Comparison of ENCODE assay signal across 25 cellular contexts in genomic region chr17:54180919-54181318, GRCh38.
"Had no signal": no experiment of that assay in that cellular context is flagged by ENCODE, and none has a peak within 500 bp of the region (broad histone marks: within the 10 kb centered on the region; RNA-seq: fewer than 3 reads in every experiment).

No MANE protein-coding gene starts in this region.

- H3K9me3 ChIP-seq: ascending aorta, thoracic aorta had no signal

- H3K36me3 Mint-ChIP-seq: activated naive CD4-positive, alpha-beta T cell treated with anti-CD3 and anti-CD28 coated beads, Interleukin-2, amount 10 ng/mL, durations not matched to agents 7 days and 5 days; activated naive CD8-positive, alpha-beta T cell treated with anti-CD3 and anti-CD28 coated beads, Interleukin-2, amount 10 ng/mL, durations not matched to agents 7 days and 5 days; brain; mesothelial cell of epicardium; naive thymus-derived CD4-positive, alpha-beta T cell had no signal

- H3K4me1 Mint-ChIP-seq: activated naive CD4-positive, alpha-beta T cell treated with anti-CD3 and anti-CD28 coated beads, Interleukin-2, amount 10 ng/mL, durations not matched to agents 7 days and 5 days; activated naive CD8-positive, alpha-beta T cell treated with anti-CD3 and anti-CD28 coated beads, Interleukin-2, amount 10 ng/mL, durations not matched to agents 7 days and 5 days; mesothelial cell of epicardium; naive thymus-derived CD4-positive, alpha-beta T cell had no signal

- H3K27me3 Mint-ChIP-seq: activated naive CD4-positive, alpha-beta T cell treated with anti-CD3 and anti-CD28 coated beads, Interleukin-2, amount 10 ng/mL, durations not matched to agents 7 days and 5 days; activated naive CD8-positive, alpha-beta T cell treated with anti-CD3 and anti-CD28 coated beads, Interleukin-2, amount 10 ng/mL, durations not matched to agents 7 days and 5 days; brain; naive thymus-derived CD4-positive, alpha-beta T cell had no signal

- H3K4me3 Mint-ChIP-seq: activated naive CD4-positive, alpha-beta T cell treated with anti-CD3 and anti-CD28 coated beads, Interleukin-2, amount 10 ng/mL, durations not matched to agents 7 days and 5 days; activated naive CD8-positive, alpha-beta T cell treated with anti-CD3 and anti-CD28 coated beads, Interleukin-2, amount 10 ng/mL, durations not matched to agents 7 days and 5 days; brain; mesothelial cell of epicardium; naive thymus-derived CD4-positive, alpha-beta T cell had no signal

- H3K27me3 ChIP-seq: ascending aorta, cardiac muscle cell, dorsolateral prefrontal cortex, hepatocyte, spleen had no signal

- H3K27ac Mint-ChIP-seq: activated naive CD4-positive, alpha-beta T cell treated with anti-CD3 and anti-CD28 coated beads, Interleukin-2, amount 10 ng/mL, durations not matched to agents 7 days and 5 days; activated naive CD8-positive, alpha-beta T cell treated with anti-CD3 and anti-CD28 coated beads, Interleukin-2, amount 10 ng/mL, durations not matched to agents 7 days and 5 days; brain; mesothelial cell of epicardium; naive thymus-derived CD4-positive, alpha-beta T cell had no signal

- H3K27ac ChIP-seq: ascending aorta, cardiac muscle cell, coronary artery, dorsolateral prefrontal cortex, hepatocyte, parathyroid adenoma, spleen, thoracic aorta, VCaP had no signal

- ATAC-seq: left colon; naive thymus-derived CD4-positive, alpha-beta T cell; right cardiac atrium had no signal

- DNase-seq: activated CD4-positive, alpha-beta T cell treated with anti-CD3 and anti-CD28 coated beads for 48 hours; activated CD4-positive, alpha-beta T cell treated with anti-CD3 and anti-CD28 coated beads, Interleukin-2, amount 50 U/mL, for 48 hours; activated CD8-positive, alpha-beta memory T cell treated with anti-CD3 and anti-CD28 coated beads for 24 hours; activated effector memory CD4-positive, alpha-beta T cell treated with anti-CD3 and anti-CD28 coated beads, Interleukin-2, amount 50 U/mL, for 16 hours; activated naive CD4-positive, alpha-beta T cell treated with anti-CD3 and anti-CD28 coated beads, Interleukin-2, amount 10 ng/mL, durations not matched to agents 7 days and 5 days; activated naive CD8-positive, alpha-beta T cell treated with anti-CD3 and anti-CD28 coated beads, Interleukin-2, amount 10 ng/mL, durations not matched to agents 7 days and 5 days; dorsolateral prefrontal cortex; effector memory CD4-positive, alpha-beta T cell; left colon; naive thymus-derived CD4-positive, alpha-beta T cell; occipital lobe; right cardiac atrium; spleen; stimulated activated naive CD4-positive, alpha-beta T cell; T-helper 9 cell; trophoblast cell had no signal

- H3K36me3 ChIP-seq: ascending aorta, cardiac muscle cell, spleen, thoracic aorta had no signal

- H3K4me3 ChIP-seq: ascending aorta, cardiac muscle cell, coronary artery, dorsolateral prefrontal cortex, hepatocyte, spleen, thoracic aorta had no signal

- H3K4me1 ChIP-seq: ascending aorta, parathyroid adenoma, spleen had no signal
